7 cellular contexts compared by ENCODE assay signal in genomic region chr11:15532432-15532831, GRCh38.
"Had no signal": no experiment of that assay in that cellular context is flagged by ENCODE, and none has a peak within 500 bp of the region (broad histone marks: within the 10 kb centered on the region; RNA-seq: fewer than 3 reads in every experiment).

No MANE protein-coding gene starts in this region.

- H3K36me3 Mint-ChIP-seq: IgD-negative memory B cell had no signal

- H3K27ac Mint-ChIP-seq: GM23338, H9, IgD-negative memory B cell had no signal

- H3K27me3 Mint-ChIP-seq: IgD-negative memory B cell had no signal

- H3K4me2 ChIP-seq: GM23338 had no signal

- DNase-seq: H9, HCEC 1CT had no signal

- ATAC-seq: GM23338 had no signal

- FAIRE-seq: H1, H54, HTR-8/SVneo had no signal

- H3K4me3 ChIP-seq: GM23338 had no signal

- H3K4me3 Mint-ChIP-seq: GM23338, H9, IgD-negative memory B cell had no signal

- H3K4me1 Mint-ChIP-seq: IgD-negative memory B cell had no signal

- H2AFZ ChIP-seq: GM23338 had no signal
